Comparison of ENCODE assay signal across 8 cellular contexts in the genomic region with DNA sequence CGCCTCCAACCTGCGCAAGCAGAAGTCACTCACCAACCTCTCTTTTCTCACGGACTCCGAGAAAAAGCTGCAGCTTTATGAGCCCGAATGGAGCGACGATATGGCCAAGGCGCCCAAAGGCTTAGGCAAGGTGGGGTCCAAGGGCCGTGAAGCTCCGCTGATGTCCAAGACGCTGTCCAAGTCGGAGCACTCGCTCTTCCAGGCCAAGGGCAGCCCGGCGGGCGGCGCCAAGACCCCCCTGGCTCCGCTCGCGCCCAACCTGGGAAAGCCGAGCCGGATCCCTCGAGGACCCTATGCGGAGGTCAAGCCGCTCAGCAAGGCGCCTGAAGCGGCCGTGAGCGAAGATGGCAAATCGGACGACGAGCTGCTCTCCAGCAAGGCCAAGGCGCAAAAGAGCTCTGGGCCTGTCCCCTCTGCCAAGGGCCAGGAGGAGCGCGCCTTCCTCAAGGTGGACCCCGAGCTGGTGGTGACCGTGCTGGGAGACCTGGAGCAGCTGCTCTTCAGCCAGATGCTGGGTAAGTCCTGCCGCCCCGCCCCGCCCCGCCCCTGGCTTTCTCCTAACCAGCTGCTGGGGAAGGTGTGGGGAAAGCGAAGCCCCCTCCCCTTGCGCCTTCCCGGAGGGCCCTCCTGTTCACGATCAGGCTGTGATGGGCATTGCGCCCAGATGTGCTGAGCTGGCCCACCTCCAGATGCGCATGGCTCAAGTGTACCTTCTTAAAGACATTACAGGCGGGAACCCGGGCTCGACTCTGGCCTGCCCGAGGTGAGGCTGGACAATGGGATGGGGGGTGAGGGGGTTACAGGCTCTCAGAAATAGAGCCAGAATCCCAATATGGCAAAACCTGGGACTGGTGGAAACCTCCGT.
A peak's percentile ranks its signal among the peaks of the same experiment; 100 is the strongest.
DNase-seq lines count a peak whose midpoint lies in the region; ATAC-seq, FAIRE-seq and TF ChIP-seq lines count a peak whose summit lies in the region.

No MANE protein-coding gene starts in this region.

- no peak for ATAC-seq in GM19035 (IDR thresholded peaks at IDR 0.05; ENCODE audit: unreplicated experiment)

- peak overlapping the region in 1 of 2 donors; percentile 55 for H3K4me3 ChIP-seq in kidney (ENCODE audit: low read length in 2 of 2)

- H3K36me3 Mint-ChIP-seq in type B pancreatic cell: peaks cover 4% of the 10 kb centered on the region

- no peak for TF ChIP-seq CTCF in kidney (IDR thresholded peaks at IDR 0.05; ENCODE audit: borderline replicate concordance, extremely low read depth, insufficient read depth)
- no peak for TF ChIP-seq CTCF in type B pancreatic cell (conservative IDR thresholded peaks at IDR 0.05)

- H3K27me3 Mint-ChIP-seq in type B pancreatic cell: peaks cover 18% of the 10 kb centered on the region

- peak overlapping the region; percentile 92 for H3K4me3 Mint-ChIP-seq in type B pancreatic cell

- H3K27ac Mint-ChIP-seq in type B pancreatic cell: peak overlapping the region; percentile 93

- intact Hi-C loops in kidney (cut with DNase I): no loop called here

- H3K9me3 ChIP-seq in kidney (ENCODE audit: control insufficient read depth in 1 of 2, low read length in 2 of 2): no peaks in the 10 kb centered on the region

- peaks cover 0 to 11% of the 10 kb centered on the region in 2 donors for H3K4me1 ChIP-seq in kidney (ENCODE audit: control insufficient read depth in 1 of 2, insufficient read depth in 1 of 2, low read depth in 1 of 2, low read length in 2 of 2)

- FAIRE-seq in kidney (lab: Jason Lieb, UNC): no peak

- no peaks in the 10 kb centered on the region for H3K9me3 Mint-ChIP-seq in type B pancreatic cell

- H3K36me3 ChIP-seq in kidney (ENCODE audit: control insufficient read depth in 1 of 2, insufficient read depth in 2 of 2, low read length in 2 of 2): no peaks in the 10 kb centered on the region

- no peak overlapping the region for H3K27ac ChIP-seq in kidney (ENCODE audit: low read depth in 2 of 2, low read length in 2 of 2)

- no peak overlapping the region for H3K9ac ChIP-seq in kidney (ENCODE audit: low read length in 2 of 2)

- peak; percentile 34 for DNase-seq in NCI-H1694 (lab: John Stamatoyannopoulos, UW)
- no peak for DNase-seq in NCI-H1694 treated with DMSO at 0.1 percent for 48 hours (lab: John Stamatoyannopoulos, UW)
- peak; percentile 60 for DNase-seq in astrocyte of the hippocampus (ENCODE audit: low read depth, low spot score)
- peak; percentile 73 for DNase-seq in kidney
- DNase-seq in type B pancreatic cell (ENCODE audit: extremely low spot score, unreplicated experiment): no peak
- DNase-seq in NCI-H2196 treated with DMSO at 0.1 percent for 48 hours (lab: John Stamatoyannopoulos, UW; ENCODE audit: unreplicated experiment): no peak
- DNase-seq in activated CD4-positive, alpha-beta T cell treated with anti-CD3 and anti-CD28 coated beads for 48 hours: no peak

- H3K4me1 Mint-ChIP-seq in type B pancreatic cell (ENCODE audit: unreplicated experiment): peaks cover 29% of the 10 kb centered on the region

Comparison
In these comparisons a context has a peak if more than half of its experiments do, and no peak if none do; other contexts are left out.
1. DNase-seq: peak in NCI-H1694 (single experiment), astrocyte of the hippocampus (single experiment) and kidney (single experiment); none in NCI-H1694 treated with DMSO at 0.1 percent for 48 hours (single experiment), type B pancreatic cell (single experiment), NCI-H2196 treated with DMSO at 0.1 percent for 48 hours (single experiment) and activated CD4-positive, alpha-beta T cell treated with anti-CD3 and anti-CD28 coated beads for 48 hours (single experiment).